ENCODE assay signal across 8 cellular contexts in genomic region chr15:78506971-78507830, GRCh38. TPM values are rescaled to one million over a fixed set of nuclear protein-coding genes. Genes with fewer than 3 reads are reported as not detected.
DNase-seq lines count a peak whose midpoint lies in the region; ATAC-seq and TF ChIP-seq lines count a peak whose summit lies in the region.

Gene HYKK (plus strand): TSS chr15:78507577. CDS start chr15:78513089, 5,512 bp downstream.

- intact Hi-C loops in Caco-2 (cut with micrococcal nuclease; ENCODE audit: unreplicated experiment) = loop anchor here (1.0 kb wide), 2 partner anchors 33 to 69 kb away; partner anchors contain the start of genes IREB2 and PSMA4

- H3K9me2 ChIP-seq in OCI-LY1 (ENCODE audit: low read depth, low read length) = no peaks in the 10 kb centered on the region

- H3K4me1 Mint-ChIP-seq in Caco-2 (ENCODE audit: low read depth, unreplicated experiment) (peaks cover 7% of the 10 kb centered on the region), mesothelial cell of epicardium (peaks cover 12% of the 10 kb centered on the region)

- H3K36me3 ChIP-seq in Caco-2 (ENCODE audit: control insufficient read depth, insufficient read depth, low read length) = no peaks in the 10 kb centered on the region
- no peaks in the 10 kb centered on the region for H3K36me3 ChIP-seq in OCI-LY1 (ENCODE audit: insufficient read depth, low read length)

- TF ChIP-seq CTCF in Caco-2 (IDR thresholded peaks at IDR 0.05; ENCODE audit: insufficient read depth in 1 of 2, low read depth in 1 of 2, low read length in 1 of 2, severe bottlenecking in 1 of 2, unreplicated experiment in 1 of 2) = no peak
- TF ChIP-seq CTCF in OCI-LY1 (IDR thresholded peaks at IDR 0.05; ENCODE audit: low read length) = no peak
- no peak for TF ChIP-seq CTCF in mesothelial cell of epicardium (IDR thresholded peaks at IDR 0.05; ENCODE audit: unreplicated experiment)

- DNase-seq in Caco-2 (peak; percentile 96 to 97), HuH-7 (ENCODE audit: low spot score) (peak; percentile 98), epidermal melanocyte (ENCODE audit: insufficient read length, low spot score) (peak; percentile 96), mesothelial cell of epicardium (ENCODE audit: low spot score in 2 of 2, unreplicated experiment in 2 of 2) (peak; percentile 88 to 93)
- DNase-seq in activated CD8-positive, alpha-beta memory T cell treated with anti-CD3 and anti-CD28 coated beads, Interleukin-2, amount 50 U/mL, for 48 hours = peak; percentile 88
- DNase-seq in stimulated activated CD8-positive, alpha-beta memory T cell treated with anti-CD3 and anti-CD28 coated beads, Interleukin-15, amount 100 ng/mL, for 24 hours (ENCODE audit: low read depth) = peak; percentile 33

- H3K4me3 ChIP-seq in Caco-2 (ENCODE audit: low read depth, low read length) (peak within 1 kb of the TSS; percentile 77), OCI-LY1 (ENCODE audit: low read depth, low read length, poor library complexity, severe bottlenecking) (peak within 1 kb of the TSS; percentile 68)

- H3K4me2 ChIP-seq in OCI-LY1 (ENCODE audit: low read length) = peak within 1 kb of the TSS; percentile 65

- H3K9me3 ChIP-seq in Caco-2 (no peaks in the 10 kb centered on the region), OCI-LY1 (ENCODE audit: low read length) (no peaks in the 10 kb centered on the region)

- H3K9me3 Mint-ChIP-seq in Caco-2 (ENCODE audit: unreplicated experiment) (no peaks in the 10 kb centered on the region), mesothelial cell of epicardium (peaks cover 4% of the 10 kb centered on the region)

- CTCF ChIA-PET in Caco-2 (lab: Charles Lee) = interaction anchor here (1.4 kb wide), 1 partner anchor 33 kb away, joined by 4 read pairs; the partner anchor contains the start of gene PSMA4

- no peaks in the 10 kb centered on the region for H3F3A ChIP-seq in OCI-LY1 (ENCODE audit: insufficient read depth, low read length)

- no peaks in the 10 kb centered on the region for H4K20me1 ChIP-seq in OCI-LY1 (ENCODE audit: insufficient read depth, low read length)

- 0 out of 2 replicates have a peak, but pooled peaks cover 4% of the 10 kb centered on the region for H3K4me1 ChIP-seq in Caco-2
- peaks cover 12% of the 10 kb centered on the region for H3K4me1 ChIP-seq in OCI-LY1 (ENCODE audit: insufficient read depth, low read length, severe bottlenecking)

- no peaks in the 10 kb centered on the region for H3K79me2 ChIP-seq in OCI-LY1 (ENCODE audit: insufficient read depth, low read length)

- BruUV-seq in Caco-2 (replicated peaks; lab: Mats Ljungman, UMichigan) = no TSS peak

- H3K36me3 Mint-ChIP-seq in Caco-2 (ENCODE audit: insufficient read depth, unreplicated experiment) (peaks cover 18% of the 10 kb centered on the region), mesothelial cell of epicardium (peaks cover 1% of the 10 kb centered on the region)

- POLR2A ChIA-PET in Caco-2 (lab: Charles Lee) = interaction anchor here (1.0 to 1.3 kb wide), 3 partner anchors 58 to 208 kb away, joined by 3 to 12 read pairs (median 5); partner anchors contain the start of genes CHRNA5, IREB2 and SKIC8

- H2AFZ ChIP-seq in OCI-LY1 (ENCODE audit: low read length) = peak within 1 kb of the TSS; percentile 51; the same call in 1 of the 2 replicates

- peak; percentile 84 for ATAC-seq in GM21447 (IDR thresholded peaks at IDR 0.05; ENCODE audit: unreplicated experiment)

- peak within 1 kb of the TSS; percentile 51 for H3K9ac ChIP-seq in OCI-LY1 (ENCODE audit: low read length)

- no peaks in the 10 kb centered on the region for H3K27me3 ChIP-seq in Caco-2 (replicated peaks; ENCODE audit: control insufficient read depth, insufficient read depth, low read length)
- no peaks in the 10 kb centered on the region for H3K27me3 ChIP-seq in OCI-LY1 (ENCODE audit: insufficient read depth, low read length)

- H3K4me3 Mint-ChIP-seq in Caco-2 (ENCODE audit: unreplicated experiment) (peak within 1 kb of the TSS; percentile 80), mesothelial cell of epicardium (peak within 1 kb of the TSS; percentile 83)

- H3K27ac ChIP-seq in OCI-LY1 (ENCODE audit: low read depth, low read length, poor library complexity, severe bottlenecking) = no peak within 1 kb of the TSS

- H3K27me3 Mint-ChIP-seq in Caco-2 (ENCODE audit: insufficient read depth, unreplicated experiment) (no peaks in the 10 kb centered on the region), mesothelial cell of epicardium (ENCODE audit: low read depth) (no peaks in the 10 kb centered on the region)

- H3K27ac Mint-ChIP-seq in Caco-2 (ENCODE audit: unreplicated experiment) (peak within 1 kb of the TSS; percentile 39), mesothelial cell of epicardium (peak within 1 kb of the TSS; percentile 95)

RNA-seq across cellular contexts. Expression of gene HYKK, which starts in this region (rescaled TPM):
- total RNA-seq in Caco-2 (2022) = 6.5 and 6.8 TPM in 2 replicates
- total RNA-seq in mesothelial cell of epicardium = 5.6 to 7.0 TPM (median 6.0 TPM) in 3 replicates

Comparison
In these comparisons a context has a peak if more than half of its experiments do, and no peak if none do; other contexts are left out.
1. DNase-seq: peak in every context shown above with its lines; median percentile 98 in HuH-7; 96 in Caco-2; 96 in epidermal melanocyte; 90 in mesothelial cell of epicardium; 88 in activated CD8-positive, alpha-beta memory T cell treated with anti-CD3 and anti-CD28 coated beads, Interleukin-2, amount 50 U/mL, for 48 hours; 33 in stimulated activated CD8-positive, alpha-beta memory T cell treated with anti-CD3 and anti-CD28 coated beads, Interleukin-15, amount 100 ng/mL, for 24 hours.